In the genomic region with DNA sequence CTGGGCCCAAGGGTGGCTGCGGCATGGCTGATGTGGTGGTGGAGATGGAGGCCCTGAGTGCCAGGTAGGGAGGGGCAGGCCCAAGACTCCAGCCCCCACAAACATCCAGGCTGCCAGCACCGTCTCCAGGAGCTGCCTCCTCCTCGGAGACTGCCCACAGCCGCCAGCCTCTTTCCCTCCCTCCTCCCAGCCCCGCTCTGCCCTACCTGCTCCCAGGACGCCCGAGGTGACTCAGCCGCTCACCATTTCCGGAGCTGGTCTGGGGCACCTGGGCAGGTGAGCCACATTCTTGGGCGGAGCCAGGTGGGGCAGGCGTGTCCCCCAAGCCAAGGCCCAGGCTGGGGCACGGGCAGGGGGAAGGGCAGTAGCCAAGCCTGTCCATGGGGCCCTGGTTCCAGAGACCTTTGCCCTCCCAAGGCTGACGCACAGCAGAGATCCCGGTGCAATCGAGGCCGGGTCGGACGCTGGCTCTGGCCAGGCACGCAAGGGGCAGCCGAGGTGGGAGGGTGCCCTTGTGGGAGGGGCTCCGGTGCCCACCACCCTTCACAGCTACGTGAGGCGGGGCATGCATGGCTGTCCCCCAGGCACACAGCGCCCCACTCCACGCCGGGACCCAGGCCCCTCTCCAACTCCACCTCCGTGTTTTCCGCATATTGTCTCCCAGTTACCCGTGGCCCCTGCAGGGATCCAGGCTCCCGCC, we compare ENCODE assay signal across 12 cellular contexts. TPM values are rescaled to one million over a fixed set of nuclear protein-coding genes. Genes with fewer than 3 reads are reported as not detected.
DNase-seq lines count a peak whose midpoint lies in the region; ATAC-seq and TF ChIP-seq lines count a peak whose summit lies in the region.
"Had no signal": no experiment of that assay in that cellular context is flagged by ENCODE, and none has a peak within 500 bp of the region (broad histone marks: within the 10 kb centered on the region; RNA-seq: fewer than 3 reads in every experiment).

No MANE protein-coding gene starts in this region.

- H3K4me1 ChIP-seq in BLaER1 treated with 17β-estradiol and CSF1 and Interleukin-3, amounts not matched to agents 10 nM and 100 nM: peaks cover 19 to 82% (median 42%) of the 10 kb centered on the region in 10 experiments
- H3K4me1 ChIP-seq in esophagus squamous epithelium: peaks cover 14 to 30% (median 14%) of the 10 kb centered on the region in 3 donors
- no peaks in the 10 kb centered on the region for H3K4me1 ChIP-seq in naive thymus-derived CD4-positive, alpha-beta T cell (ENCODE audit: control insufficient read depth in 2 of 2, insufficient read depth in 2 of 2, low read length in 2 of 2)
- H3K4me1 ChIP-seq: ascending aorta had no signal

- TF ChIP-seq CTCF in esophagus squamous epithelium (IDR thresholded peaks at IDR 0.05): no peak

- H3K9ac ChIP-seq in BLaER1 treated with 17β-estradiol and CSF1 and Interleukin-3, amounts not matched to agents 10 nM and 100 nM: peak overlapping the region in 1 of 11 experiments; percentile 23; a peak in 2 of 22 replicates

- peaks cover 0 to 5% (median 0%) of the 10 kb centered on the region in 5 donors for H3K36me3 Mint-ChIP-seq in naive thymus-derived CD4-positive, alpha-beta T cell
- H3K36me3 Mint-ChIP-seq in activated CD4-positive, alpha-beta memory T cell treated with anti-CD3 and anti-CD28 coated beads, Interleukin-2, amount 10 ng/mL, durations not matched to agents 7 days and 5 days (ENCODE audit: low read depth): no peaks in the 10 kb centered on the region

- peak; percentile 11 for ATAC-seq in naive thymus-derived CD4-positive, alpha-beta T cell
- no peak for ATAC-seq in GM18909 (IDR thresholded peaks at IDR 0.05; ENCODE audit: poor library complexity, unreplicated experiment)
- no peak for ATAC-seq in GM21717 (IDR thresholded peaks at IDR 0.05; ENCODE audit: unreplicated experiment)
- ATAC-seq in GM18861 (IDR thresholded peaks at IDR 0.05; ENCODE audit: unreplicated experiment): no peak

- H3K36me3 ChIP-seq in BLaER1 treated with 17β-estradiol and CSF1 and Interleukin-3, amounts not matched to agents 10 nM and 100 nM: peaks cover 6 to 57% (median 31%) of the 10 kb centered on the region in 11 experiments; a peak in 21 of 22 replicates
- no peaks in the 10 kb centered on the region for H3K36me3 ChIP-seq in esophagus squamous epithelium
- no peaks in the 10 kb centered on the region for H3K36me3 ChIP-seq in naive thymus-derived CD4-positive, alpha-beta T cell (ENCODE audit: control insufficient read depth in 2 of 3, insufficient read depth in 3 of 3, low read length in 3 of 3)
- H3K36me3 ChIP-seq: ascending aorta, suprapubic skin had no signal

- peaks cover 0 to 18% (median 5%) of the 10 kb centered on the region in 7 donors for H3K4me1 Mint-ChIP-seq in naive thymus-derived CD4-positive, alpha-beta T cell
- peaks cover 7% of the 10 kb centered on the region for H3K4me1 Mint-ChIP-seq in activated CD4-positive, alpha-beta memory T cell treated with anti-CD3 and anti-CD28 coated beads, Interleukin-2, amount 10 ng/mL, durations not matched to agents 7 days and 5 days

- H3K27me3 ChIP-seq in BLaER1 treated with 17β-estradiol and CSF1 and Interleukin-3, amounts not matched to agents 10 nM and 100 nM: peaks cover 0 to 18% (median 5%) of the 10 kb centered on the region in 11 experiments; a peak in 7 of 22 replicates
- H3K27me3 ChIP-seq in esophagus squamous epithelium: no peaks in the 10 kb centered on the region
- H3K27me3 ChIP-seq in naive thymus-derived CD4-positive, alpha-beta T cell (ENCODE audit: control insufficient read depth in 2 of 2, insufficient read depth in 2 of 2, low read length in 2 of 2): no peaks in the 10 kb centered on the region
- H3K27me3 ChIP-seq: ascending aorta had no signal

- DNase-seq in NCI-H226 (peak; percentile 63), esophagus squamous epithelium (lab: John Stamatoyannopoulos, UW) (no peak)
- no peak for DNase-seq in naive thymus-derived CD4-positive, alpha-beta T cell
- no peak for DNase-seq in activated CD4-positive, alpha-beta memory T cell treated with anti-CD3 and anti-CD28 coated beads, Interleukin-2, amount 10 ng/mL, durations not matched to agents 7 days and 5 days

- peaks cover 0 to 10% (median 0%) of the 10 kb centered on the region in 5 donors for H3K27me3 Mint-ChIP-seq in naive thymus-derived CD4-positive, alpha-beta T cell
- peaks cover 14% of the 10 kb centered on the region for H3K27me3 Mint-ChIP-seq in activated CD4-positive, alpha-beta memory T cell treated with anti-CD3 and anti-CD28 coated beads, Interleukin-2, amount 10 ng/mL, durations not matched to agents 7 days and 5 days

- H3K9me3 ChIP-seq in BLaER1 treated with 17β-estradiol and CSF1 and Interleukin-3, amounts not matched to agents 10 nM and 100 nM (replicated peaks in 1 of 11): peaks cover under 1 to 31% (median 3%) of the 10 kb centered on the region in 11 experiments; a peak in 15 of 22 replicates
- peaks cover 0 to 4% (median 0%) of the 10 kb centered on the region in 3 donors for H3K9me3 ChIP-seq in esophagus squamous epithelium
- no peaks in the 10 kb centered on the region for H3K9me3 ChIP-seq in naive thymus-derived CD4-positive, alpha-beta T cell (ENCODE audit: control insufficient read depth in 2 of 3, low read length in 3 of 3)
- H3K9me3 ChIP-seq: ascending aorta, suprapubic skin had no signal

- WGBS in esophagus squamous epithelium, 2 donors: 20 to 64% methylated on average over 1 to 8 of the region's 30 CpGs

- H3K4me2 ChIP-seq in BLaER1 treated with 17β-estradiol and CSF1 and Interleukin-3, amounts not matched to agents 10 nM and 100 nM: peak overlapping the region in 3 of 11 experiments; percentile 28 to 47 (median 37); a peak in 5 of 22 replicates

- no peak overlapping the region for H3K4me3 ChIP-seq in BLaER1 treated with 17β-estradiol and CSF1 and Interleukin-3, amounts not matched to agents 10 nM and 100 nM
- H3K4me3 ChIP-seq in esophagus squamous epithelium: peak overlapping the region; percentile 2 to 49 (median 30)
- H3K4me3 ChIP-seq in naive thymus-derived CD4-positive, alpha-beta T cell (ENCODE audit: low read length): no peak overlapping the region
- H3K4me3 ChIP-seq: ascending aorta, suprapubic skin had no signal

- peaks cover 30 to 59% (median 49%) of the 10 kb centered on the region in 11 experiments; a peak in 21 of 22 replicates for H4K20me1 ChIP-seq in BLaER1 treated with 17β-estradiol and CSF1 and Interleukin-3, amounts not matched to agents 10 nM and 100 nM

- intact Hi-C loops in esophagus squamous epithelium (cut with DNase I): loop anchor here (2.0 kb wide), 1 partner anchor 33 kb away; no protein-coding TSS in a partner anchor
- intact Hi-C loops in naive thymus-derived CD4-positive, alpha-beta T cell (cut with micrococcal nuclease): no loop called here

- peak in 3 of 4 donors; percentile 39 to 47 (median 47) for TF ChIP-seq POLR2A in esophagus squamous epithelium (IDR thresholded peaks at IDR 0.05)

- CTCF ChIA-PET in naive thymus-derived CD4-positive, alpha-beta T cell (lab: Charles Lee): no interaction called here
- CTCF ChIA-PET in activated CD4-positive, alpha-beta memory T cell treated with anti-CD3 and anti-CD28 coated beads, Interleukin-2, amount 10 ng/mL, durations not matched to agents 7 days and 5 days (lab: Charles Lee): no interaction called here

- H3K27ac ChIP-seq in BLaER1 treated with 17β-estradiol and CSF1 and Interleukin-3, amounts not matched to agents 10 nM and 100 nM: peak overlapping the region in 6 of 11 experiments; percentile 3 to 57 (median 38); a peak in 7 of 22 replicates
- peak overlapping the region; percentile 77 to 89 (median 84) for H3K27ac ChIP-seq in esophagus squamous epithelium
- H3K27ac ChIP-seq in naive thymus-derived CD4-positive, alpha-beta T cell (ENCODE audit: low read depth, low read length): no peak overlapping the region
- H3K27ac ChIP-seq: ascending aorta, suprapubic skin had no signal

- H3K9me3 Mint-ChIP-seq in naive thymus-derived CD4-positive, alpha-beta T cell: peaks cover 0 to 10% (median 0%) of the 10 kb centered on the region in 11 donors
- H3K9me3 Mint-ChIP-seq in activated CD4-positive, alpha-beta memory T cell treated with anti-CD3 and anti-CD28 coated beads, Interleukin-2, amount 10 ng/mL, durations not matched to agents 7 days and 5 days: no peaks in the 10 kb centered on the region

- no peak overlapping the region for H3K4me3 Mint-ChIP-seq in naive thymus-derived CD4-positive, alpha-beta T cell
- no peak overlapping the region for H3K4me3 Mint-ChIP-seq in activated CD4-positive, alpha-beta memory T cell treated with anti-CD3 and anti-CD28 coated beads, Interleukin-2, amount 10 ng/mL, durations not matched to agents 7 days and 5 days

- POLR2A ChIA-PET in naive thymus-derived CD4-positive, alpha-beta T cell (lab: Charles Lee): no interaction called here
- POLR2A ChIA-PET in activated CD4-positive, alpha-beta memory T cell treated with anti-CD3 and anti-CD28 coated beads, Interleukin-2, amount 10 ng/mL, durations not matched to agents 7 days and 5 days (lab: Charles Lee): no interaction called here

- H3K27ac Mint-ChIP-seq in naive thymus-derived CD4-positive, alpha-beta T cell: no peak overlapping the region
- no peak overlapping the region for H3K27ac Mint-ChIP-seq in activated CD4-positive, alpha-beta memory T cell treated with anti-CD3 and anti-CD28 coated beads, Interleukin-2, amount 10 ng/mL, durations not matched to agents 7 days and 5 days

RNA-seq across cellular contexts. Expression of gene ADAP1, which starts 8.8 kb away (rescaled TPM):
- total RNA-seq in esophagus squamous epithelium: 10 to 100 TPM in 2 of 4 donors, 1 to 10 TPM in 2; 6.0 to 13.7 (median 9.9) TPM
- 10 to 100 TPM in 3 of 5 experiments, 1 to 10 TPM in 2; 5.0 to 68.6 (median 17.3) TPM for total RNA-seq in naive thymus-derived CD4-positive, alpha-beta T cell
- polyA plus RNA-seq in naive thymus-derived CD4-positive, alpha-beta T cell: 1 to 10 TPM; 3.8 to 5.5 TPM
- total RNA-seq in activated CD4-positive, alpha-beta memory T cell treated with anti-CD3 and anti-CD28 coated beads, Interleukin-2, amount 10 ng/mL, durations not matched to agents 7 days and 5 days: 10 to 100 TPM; 11.1 to 13.0 TPM

RNA-seq across cellular contexts. Expression of gene COX19, which starts 29.6 kb away (rescaled TPM):
- 10 to 100 TPM in 1 of 4 donors, 1 to 10 TPM in 3; 4.0 to 13.0 (median 6.9) TPM for total RNA-seq in esophagus squamous epithelium
- total RNA-seq in naive thymus-derived CD4-positive, alpha-beta T cell: 10 to 100 TPM; 18.3 to 48.2 (median 46.1) TPM
- 10 to 100 TPM; 26.7 to 28.1 TPM for polyA plus RNA-seq in naive thymus-derived CD4-positive, alpha-beta T cell
- total RNA-seq in activated CD4-positive, alpha-beta memory T cell treated with anti-CD3 and anti-CD28 coated beads, Interleukin-2, amount 10 ng/mL, durations not matched to agents 7 days and 5 days: 10 to 100 TPM; 17.4 to 18.2 TPM

RNA-seq across cellular contexts. Expression of gene CYP2W1, which starts 37.3 kb away (rescaled TPM):
- under 1 TPM in 1 of 4 donors, not detected in 3; 0.76 TPM for total RNA-seq in esophagus squamous epithelium
- not detected for total RNA-seq in naive thymus-derived CD4-positive, alpha-beta T cell
- not detected for polyA plus RNA-seq in naive thymus-derived CD4-positive, alpha-beta T cell
- not detected for total RNA-seq in activated CD4-positive, alpha-beta memory T cell treated with anti-CD3 and anti-CD28 coated beads, Interleukin-2, amount 10 ng/mL, durations not matched to agents 7 days and 5 days
- total RNA-seq: ascending aorta, HT1080, mononuclear cell had no signal

Comparison
In these comparisons a context has a peak if more than half of its experiments do, and no peak if none do; other contexts are left out.
1. H3K4me3 ChIP-seq: peak in esophagus squamous epithelium (4 of 4); none in BLaER1 treated with 17β-estradiol and CSF1 and Interleukin-3, amounts not matched to agents 10 nM and 100 nM (0 of 10) and naive thymus-derived CD4-positive, alpha-beta T cell (single experiment).